In genomic region chr1:73947009-73947408, GRCh38 we compare ENCODE assay signal across 20 cellular contexts.
"Had no signal": no experiment of that assay in that cellular context is flagged by ENCODE, and none has a peak within 500 bp of the region (broad histone marks: within the 10 kb centered on the region; RNA-seq: fewer than 3 reads in every experiment).

No MANE protein-coding gene starts in this region.

- H3K27ac ChIP-seq: colonic mucosa, left lung, right atrium auricular region, tibial nerve had no signal

- FAIRE-seq: keratinocyte, urothelium cell line had no signal

- H3K27me3 ChIP-seq: colonic mucosa, left lung, right atrium auricular region, tibial nerve had no signal

- H3K36me3 ChIP-seq: colonic mucosa, left lung, right atrium auricular region, tibial nerve had no signal

- DNase-seq: activated CD4-positive, alpha-beta T cell treated with anti-CD3 and anti-CD28 coated beads, Interleukin-2, amount 50 U/mL, for 1 hour; activated CD4-positive, CD25-positive, alpha-beta regulatory T cell; activated CD8-positive, alpha-beta memory T cell treated with anti-CD3 and anti-CD28 coated beads, Interleukin-2, amount 50 U/mL, for 4 hours; activated effector memory CD4-positive, alpha-beta T cell treated with anti-CD3 and anti-CD28 coated beads, Interleukin-2, amount 50 U/mL, for 16 hours; activated naive CD4-positive, alpha-beta T cell treated with anti-CD3 and anti-CD28 coated beads, Interleukin-2, amount 50 U/mL, for 16 hours; activated T-cell treated with anti-CD3 and anti-CD28 coated beads, Interleukin-2, amount 50 U/mL, for 48 hours; aorta; colonic mucosa; erythroblast; foreskin melanocyte; glutamatergic neuron; left lung; occipital lobe; stimulated activated naive CD8-positive, alpha-beta T cell treated with anti-CD3 and anti-CD28 coated beads, Interleukin-15, Interleukin-2, amounts not matched to agents 100 U/mL and 50 U/mL, for 24 hours; substantia nigra; T1000 had no signal

- H3K4me3 ChIP-seq: colonic mucosa, left lung, right atrium auricular region, tibial nerve had no signal

- ATAC-seq: left lung; stimulated activated naive CD8-positive, alpha-beta T cell treated with anti-CD3 and anti-CD28 coated beads, Interleukin-15, Interleukin-2, amounts not matched to agents 100 U/mL and 50 U/mL, for 24 hours had no signal

- H3K9me3 ChIP-seq: colonic mucosa, left lung, right atrium auricular region, tibial nerve had no signal

- H3K4me1 ChIP-seq: colonic mucosa, left lung, right atrium auricular region, tibial nerve had no signal
